12 cellular contexts compared by ENCODE assay signal in the genomic region with DNA sequence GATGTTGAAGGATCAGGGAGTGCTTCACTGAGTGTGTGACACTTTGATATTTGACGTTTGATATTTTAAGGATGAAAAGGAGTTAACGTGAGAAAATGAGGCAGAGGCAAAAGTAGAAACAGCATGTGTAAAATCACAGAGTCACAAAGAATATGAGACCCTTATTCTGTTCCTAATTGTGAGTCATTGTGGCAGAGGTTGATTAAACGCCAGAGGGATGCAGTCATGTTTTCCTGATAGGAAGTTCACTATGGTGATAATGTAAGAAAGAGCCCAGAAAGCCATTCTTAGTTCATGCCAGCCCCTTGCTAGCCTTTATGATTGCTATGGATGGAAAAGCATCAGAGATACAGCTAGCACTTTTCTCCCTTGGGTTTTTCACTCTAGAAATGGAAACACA. TPM values are rescaled to one million over a fixed set of nuclear protein-coding genes. Genes with fewer than 3 reads are reported as not detected.
DNase-seq lines count a peak whose midpoint lies in the region; ATAC-seq lines count a peak whose summit lies in the region.
"Had no signal": no experiment of that assay in that cellular context is flagged by ENCODE, and none has a peak within 500 bp of the region (broad histone marks: within the 10 kb centered on the region; RNA-seq: fewer than 3 reads in every experiment).

No MANE protein-coding gene starts in this region.

- ATAC-seq in HG02970 (IDR thresholded peaks at IDR 0.05; ENCODE audit: low FRiP score, unreplicated experiment), result no peak
- ATAC-seq: CD8-positive, alpha-beta T cell; K562 had no signal

- peak; percentile 52 for DNase-seq in HT1080 (ENCODE audit: low read depth)
- peak; percentile 32 for DNase-seq in astrocyte of the hippocampus (ENCODE audit: low read depth, low spot score)
- peak; percentile 33 for DNase-seq in kidney tubule cell (ENCODE audit: low spot score)
- DNase-seq in activated CD8-positive, alpha-beta memory T cell treated with anti-CD3 and anti-CD28 coated beads, Interleukin-2, amount 50 U/mL, for 4 hours, result no peak
- DNase-seq in activated CD8-positive, alpha-beta memory T cell treated with anti-CD3 and anti-CD28 coated beads for 24 hours, result no peak
- DNase-seq: Caco-2; CD8-positive, alpha-beta T cell had no signal

RNA-seq across cellular contexts. Expression of a gene that starts 33.5 kb away (rescaled TPM):
- total RNA-seq in HT1080 (2014; rRNA removed; shearing (Covaris generic)), result 0.47 and 0.84 TPM in 2 replicates
- polyA plus RNA-seq in HT1080 (2015; cell fraction: cytosol; rRNA removed), result 0.64 and 0.70 TPM in 2 replicates
- 1.4 and 1.7 TPM in 2 replicates for polyA plus RNA-seq in HT1080 (2015; cell fraction: nucleus; rRNA removed)
- total RNA-seq: A673; CD8-positive, alpha-beta T cell had no signal
- polyA plus RNA-seq: BJ, CD14-positive monocyte had no signal

Comparison
In these comparisons a context has a peak if more than half of its experiments do, and no peak if none do; other contexts are left out.
1. DNase-seq: peak in HT1080 (single experiment), astrocyte of the hippocampus (single experiment) and kidney tubule cell (single experiment); none in activated CD8-positive, alpha-beta memory T cell treated with anti-CD3 and anti-CD28 coated beads, Interleukin-2, amount 50 U/mL, for 4 hours (single experiment) and activated CD8-positive, alpha-beta memory T cell treated with anti-CD3 and anti-CD28 coated beads for 24 hours (single experiment).